12 cellular contexts compared by ENCODE assay signal in genomic region chr7:29976673-29977072, GRCh38. TPM values are rescaled to one million over a fixed set of nuclear protein-coding genes. Genes with fewer than 3 reads are reported as not detected.
A peak's percentile ranks its signal among the peaks of the same experiment; 100 is the strongest.
DNase-seq lines count a peak whose midpoint lies in the region; ATAC-seq and TF ChIP-seq lines count a peak whose summit lies in the region.
"Had no signal": no experiment of that assay in that cellular context is flagged by ENCODE, and none has a peak within 500 bp of the region (broad histone marks: within the 10 kb centered on the region; RNA-seq: fewer than 3 reads in every experiment).

No MANE protein-coding gene starts in this region.

- no peak for ATAC-seq in HG03045 (IDR thresholded peaks at IDR 0.05; ENCODE audit: unreplicated experiment)
- ATAC-seq: stimulated activated effector memory CD8-positive, alpha-beta T cell treated with anti-CD3 and anti-CD28 coated beads, Interleukin-12 subunit alpha, Interleukin-12 subunit beta, amount 100 ng/mL, for 72 hours had no signal

- no peak for TF ChIP-seq EP300 in sigmoid colon (IDR thresholded peaks at IDR 0.05)

- H3K27me3 ChIP-seq in sigmoid colon, result no peaks in the 10 kb centered on the region
- H3K27me3 ChIP-seq: BLaER1 had no signal

- TF ChIP-seq POLR2A in sigmoid colon (IDR thresholded peaks at IDR 0.05), result no peak

- DNase-seq in KBM-7, result peak; percentile 20
- peak; percentile 61 for DNase-seq in choroid plexus epithelial cell (ENCODE audit: low read depth)
- peak; percentile 46 for DNase-seq in kidney tubule cell (ENCODE audit: low spot score)
- DNase-seq in sigmoid colon, result no peak
- DNase-seq in central memory CD4-positive, alpha-beta T cell, result no peak
- DNase-seq in COLO668 (lab: John Stamatoyannopoulos, UW; ENCODE audit: unreplicated experiment), result no peak
- no peak for DNase-seq in midbrain (lab: John Stamatoyannopoulos, UW)
- DNase-seq: activated naive CD4-positive, alpha-beta T cell treated with anti-CD3 and anti-CD28 coated beads, Interleukin-2, amount 10 ng/mL, durations not matched to agents 7 days and 5 days; NCI-H510A had no signal

- H3K4me3 ChIP-seq in choroid plexus epithelial cell (ENCODE audit: low read depth, low read length) (no peak overlapping the region), sigmoid colon (no peak overlapping the region)
- H3K4me3 ChIP-seq: BLaER1 had no signal

- TF ChIP-seq CTCF in choroid plexus epithelial cell (conservative IDR thresholded peaks at IDR 0.05; ENCODE audit: low read depth, low read length), result no peak
- TF ChIP-seq CTCF in sigmoid colon (IDR thresholded peaks at IDR 0.05), result no peak

- H3K36me3 ChIP-seq in sigmoid colon, result no peaks in the 10 kb centered on the region
- H3K36me3 ChIP-seq: BLaER1 had no signal

- intact Hi-C loops in sigmoid colon (cut with DNase I), result no loop called here

- H3K27ac ChIP-seq in sigmoid colon, result peak overlapping the region; percentile 44 to 65 (median 57)
- H3K27ac ChIP-seq: BLaER1 had no signal

- in situ Hi-C loops in KBM-7 (cut with MboI; ENCODE audit: low pct_unique_long_range_greater_than_20kb, low sequenced_read_pairs), result no loop called here

- 73 to 80% methylated on average over 2 of the region's 2 CpGs for WGBS in sigmoid colon, 2 donors

- no peaks in the 10 kb centered on the region for H3K9me3 ChIP-seq in sigmoid colon
- H3K9me3 ChIP-seq: BLaER1 had no signal

- peaks cover 0 to 26% (median 18%) of the 10 kb centered on the region in 4 donors for H3K4me1 ChIP-seq in sigmoid colon
- H3K4me1 ChIP-seq: BLaER1 had no signal

RNA-seq across cellular contexts. Expression of gene SCRN1, which starts 12.9 kb away (rescaled TPM):
- 10 to 100 TPM; 44.5 to 55.0 (median 51.0) TPM for total RNA-seq in sigmoid colon
- 10 to 100 TPM in 1 of 3 donors, 1 to 10 TPM in 2; 5.1 to 12.8 (median 9.0) TPM for polyA plus RNA-seq in sigmoid colon

RNA-seq across cellular contexts. Expression of gene FKBP14, which starts 49.8 kb away (rescaled TPM):
- 10 to 100 TPM in 2 of 4 donors, 1 to 10 TPM in 2; 6.3 to 11.4 (median 9.4) TPM for total RNA-seq in sigmoid colon
- 1 to 10 TPM; 1.8 to 4.0 (median 2.4) TPM for polyA plus RNA-seq in sigmoid colon

RNA-seq across cellular contexts. Expression of gene PLEKHA8, which starts 51.5 kb away (rescaled TPM):
- total RNA-seq in sigmoid colon, result 10 to 100 TPM in 2 of 4 donors, 1 to 10 TPM in 2; 7.7 to 12.2 (median 9.1) TPM
- 1 to 10 TPM; 3.2 to 5.2 (median 4.8) TPM for polyA plus RNA-seq in sigmoid colon

Comparison
In these comparisons a context has a peak if more than half of its experiments do, and no peak if none do; other contexts are left out.
1. DNase-seq: peak in KBM-7 (single experiment), choroid plexus epithelial cell (single experiment) and kidney tubule cell (single experiment); none in sigmoid colon (single experiment), central memory CD4-positive, alpha-beta T cell (single experiment), COLO668 (single experiment) and midbrain (single experiment).